ENCODE assay signal across 8 cellular contexts in the genomic region with DNA sequence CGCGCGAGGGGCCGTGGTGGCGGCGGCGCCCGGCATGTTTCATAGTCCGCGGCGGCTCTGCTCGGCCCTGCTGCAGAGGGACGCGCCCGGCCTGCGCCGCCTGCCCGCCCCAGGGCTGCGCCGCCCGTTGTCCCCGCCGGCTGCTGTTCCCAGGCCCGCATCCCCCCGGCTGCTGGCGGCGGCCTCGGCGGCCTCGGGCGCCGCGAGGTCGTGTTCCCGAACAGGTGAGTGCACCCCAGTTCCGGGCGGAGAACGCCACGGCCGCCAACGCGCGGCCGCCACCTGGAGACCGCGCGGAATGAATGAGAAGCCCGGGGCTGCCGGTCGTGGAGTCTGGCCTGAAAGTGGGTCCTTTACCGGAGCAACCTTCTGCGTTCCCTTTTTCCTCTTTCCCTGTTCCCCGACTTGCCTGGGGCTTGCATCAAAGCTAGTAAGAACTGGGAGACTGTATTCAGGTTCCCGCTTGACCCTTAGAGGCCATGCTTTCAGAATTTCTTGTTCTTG. TPM values are rescaled to one million over a fixed set of nuclear protein-coding genes. Genes with fewer than 3 reads are reported as not detected.
A peak's percentile ranks its signal among the peaks of the same experiment; 100 is the strongest.
DNase-seq lines count a peak whose midpoint lies in the region; ATAC-seq and TF ChIP-seq lines count a peak whose summit lies in the region.

No MANE protein-coding gene starts in this region.

- H3K27ac Mint-ChIP-seq in endodermal cell, result peak overlapping the region; percentile 95

- H3K27ac ChIP-seq in endodermal cell (ENCODE audit: low read depth, low read length) (peak overlapping the region; percentile 99), stomach smooth muscle (ENCODE audit: low read length) (no peak overlapping the region)

- no peak for TF ChIP-seq CTCF in endodermal cell (conservative IDR thresholded peaks at IDR 0.05)

- ATAC-seq in GM21447 (IDR thresholded peaks at IDR 0.05; ENCODE audit: unreplicated experiment), result peak; percentile 32

- H3K4me1 Mint-ChIP-seq in endodermal cell, result peaks cover 45% of the 10 kb centered on the region

- H3K36me3 Mint-ChIP-seq in endodermal cell (ENCODE audit: low read depth), result peaks cover 2% of the 10 kb centered on the region

- H3K4me1 ChIP-seq in endodermal cell (ENCODE audit: control insufficient read depth, insufficient read depth, low read length) (peaks cover 13% of the 10 kb centered on the region), mucosa of stomach (ENCODE audit: control insufficient read depth, insufficient read depth, low read length) (peaks cover 24% of the 10 kb centered on the region), stomach smooth muscle (ENCODE audit: control insufficient read depth, insufficient read depth, low read length) (peaks cover 7% of the 10 kb centered on the region)

- no peaks in the 10 kb centered on the region for H3K27me3 Mint-ChIP-seq in endodermal cell (ENCODE audit: insufficient read depth)

- H3K36me3 ChIP-seq in endodermal cell (ENCODE audit: control insufficient read depth, insufficient read depth, low read length), result no peaks in the 10 kb centered on the region
- H3K36me3 ChIP-seq in mucosa of stomach (ENCODE audit: control insufficient read depth, insufficient read depth, low read length), result no peaks in the 10 kb centered on the region
- H3K36me3 ChIP-seq in stomach smooth muscle (ENCODE audit: control insufficient read depth in 2 of 2, insufficient read depth in 2 of 2, low read length in 2 of 2), result no peaks in the 10 kb centered on the region

- H3K9me3 ChIP-seq in endodermal cell (ENCODE audit: control insufficient read depth, low read length) (no peaks in the 10 kb centered on the region), mucosa of stomach (ENCODE audit: control insufficient read depth, low read length) (no peaks in the 10 kb centered on the region), stomach smooth muscle (ENCODE audit: control insufficient read depth in 2 of 2, low read length in 2 of 2) (no peaks in the 10 kb centered on the region)

- H3K9ac ChIP-seq in endodermal cell (ENCODE audit: extremely low read depth, low read length, poor library complexity, severe bottlenecking) (peak overlapping the region; percentile 96), mucosa of stomach (ENCODE audit: low read length) (peak overlapping the region; percentile 61), stomach smooth muscle (ENCODE audit: low read length in 2 of 2) (peak overlapping the region; percentile 52 to 83)

- H3K27me3 ChIP-seq in endodermal cell (ENCODE audit: control insufficient read depth, insufficient read depth, low read length, poor library complexity, severe bottlenecking), result no peaks in the 10 kb centered on the region
- no peaks in the 10 kb centered on the region for H3K27me3 ChIP-seq in mucosa of stomach (ENCODE audit: control insufficient read depth, insufficient read depth, low read length)
- no peaks in the 10 kb centered on the region for H3K27me3 ChIP-seq in stomach smooth muscle (ENCODE audit: control insufficient read depth in 1 of 2, insufficient read depth in 2 of 2, low read length in 2 of 2)

- H3K9me3 Mint-ChIP-seq in endodermal cell, result no peaks in the 10 kb centered on the region

- 0% methylated on average over 26 to 54 of the region's 54 CpGs for WGBS in endodermal cell (ENCODE audit: insufficient coverage in 1 of 2, insufficient read length in 1 of 2), 2 experiments

- DNase-seq in GF-D8 (lab: John Stamatoyannopoulos, UW) (peak; percentile 22), endodermal cell (peak; percentile 73), DMS79 treated with DMSO at 0.1 percent for 48 hours (lab: John Stamatoyannopoulos, UW) (no peak)
- no peak for DNase-seq in Jurkat, Clone E6-1 (ENCODE audit: low read depth, low spot score)
- peak; percentile 65 for DNase-seq in activated CD4-positive, alpha-beta T cell treated with anti-CD3 and anti-CD28 coated beads for 48 hours

- peak overlapping the region; percentile 87 for H3K4me3 Mint-ChIP-seq in endodermal cell

- peak overlapping the region; percentile 92 for H3K4me3 ChIP-seq in Jurkat, Clone E6-1 (ENCODE audit: low read length)
- H3K4me3 ChIP-seq in endodermal cell (ENCODE audit: low read length), result peak overlapping the region; percentile 86
- peak overlapping the region; percentile 41 for H3K4me3 ChIP-seq in mucosa of stomach (ENCODE audit: low read length)
- H3K4me3 ChIP-seq in stomach smooth muscle (ENCODE audit: low read length in 2 of 2), result peak overlapping the region; percentile 61 to 82

RNA-seq across cellular contexts. Expression of gene NOCT, which starts 0.4 kb away (rescaled TPM):
- 8.6 TPM for polyA plus RNA-seq in Jurkat, Clone E6-1 (2012; ENCODE audit: insufficient read depth, insufficient read length)
- total RNA-seq in endodermal cell, result 10 to 100 TPM; 11.7 to 22.3 TPM
- 7.1 TPM for polyA plus RNA-seq in endodermal cell (2013, experiment 1 of 2)
- polyA plus RNA-seq in endodermal cell (2013, experiment 2 of 2), result 7.7 TPM

Comparison
In these comparisons a context has a peak if more than half of its experiments do, and no peak if none do; other contexts are left out.
1. DNase-seq: peak in GF-D8 (single experiment), activated CD4-positive, alpha-beta T cell treated with anti-CD3 and anti-CD28 coated beads for 48 hours (single experiment) and endodermal cell (single experiment); none in Jurkat, Clone E6-1 (single experiment) and DMS79 treated with DMSO at 0.1 percent for 48 hours (single experiment).
2. H3K4me3 ChIP-seq: peak in every context shown above with its lines; median percentile 92 in Jurkat, Clone E6-1; 86 in endodermal cell; 72 in stomach smooth muscle; 41 in mucosa of stomach.
3. Peak in every context shown above with its lines, with median percentiles within 50 percentile points of each other: H3K9ac ChIP-seq.